ENCODE assay signal across 1 cellular context in genomic region chr20:3710703-3711417, GRCh38.
TF ChIP-seq lines count a peak whose summit lies in the region.

No MANE protein-coding gene starts in this region.

TF ChIP-seq in HepG2, 621 proteins besides CTCF, POLR2A, EP300 and RAD21 (continued from another document and continues in another):
- TF ChIP-seq REST (IDR thresholded peaks at IDR 0.05; ENCODE audit: borderline replicate concordance in 1 of 2, low read depth in 1 of 2, low read length in 2 of 2) (no peak), DPF2 (CRISPR knock-in tag; IDR thresholded peaks at IDR 0.05; ENCODE audit: borderline replicate concordance, low read depth) (no peak), RFXAP (CRISPR knock-in tag; IDR thresholded peaks at IDR 0.05; ENCODE audit: borderline replicate concordance) (peak; percentile 30; the same call in 1 of the 2 replicates), ZNF790 (CRISPR knock-in tag; IDR thresholded peaks at IDR 0.05; ENCODE audit: borderline replicate concordance) (no peak), PTBP1 (IDR thresholded peaks at IDR 0.05; ENCODE audit: low read depth, low read length, poor library complexity, severe bottlenecking) (peak; percentile 38), ATRX (CRISPR knock-in tag; IDR thresholded peaks at IDR 0.05; ENCODE audit: borderline replicate concordance) (no peak), ZNF629 (CRISPR knock-in tag; conservative IDR thresholded peaks at IDR 0.05) (no peak), ETV5 (CRISPR knock-in tag; IDR thresholded peaks at IDR 0.05; ENCODE audit: borderline replicate concordance) (no peak; the same call in 1 of the 2 replicates), ZNF350 (CRISPR knock-in tag; IDR thresholded peaks at IDR 0.05; ENCODE audit: borderline replicate concordance, low read depth) (0 out of 2 replicates have a peak, but pooled peaks have one; percentile 46), ZNF281 (CRISPR knock-in tag; IDR thresholded peaks at IDR 0.05; ENCODE audit: borderline replicate concordance) (peak; percentile 58; the same call in 1 of the 2 replicates), ZFYVE20 (CRISPR knock-in tag; IDR thresholded peaks at IDR 0.05; ENCODE audit: borderline replicate concordance, low read depth) (no peak), ZFP62 (CRISPR knock-in tag; IDR thresholded peaks at IDR 0.05) (no peak), SP1 (IDR thresholded peaks at IDR 0.05) (no peak), SP1 (CRISPR knock-in tag; IDR thresholded peaks at IDR 0.05) (peak; percentile 56; the same call in 1 of the 2 replicates), ZNF292 (CRISPR knock-in tag; IDR thresholded peaks at IDR 0.05; ENCODE audit: borderline replicate concordance, low read depth) (no peak), NFYC (CRISPR knock-in tag; IDR thresholded peaks at IDR 0.05) (no peak), THAP9 (CRISPR knock-in tag; IDR thresholded peaks at IDR 0.05; ENCODE audit: borderline replicate concordance) (no peak), ZNF446 (CRISPR knock-in tag; IDR thresholded peaks at IDR 0.05) (no peak), U2AF1 (optimal IDR thresholded peaks at IDR 0.05; ENCODE audit: low read depth, low read length) (no peak), ZNF678 (CRISPR knock-in tag; IDR thresholded peaks at IDR 0.05) (no peak), TRIM22 (IDR thresholded peaks at IDR 0.05) (no peak), SNAPC2 (CRISPR knock-in tag; IDR thresholded peaks at IDR 0.05) (no peak), CREM (IDR thresholded peaks at IDR 0.05) (no peak), CREM (CRISPR knock-in tag; IDR thresholded peaks at IDR 0.05) (no peak), ZNF234 (CRISPR knock-in tag; conservative IDR thresholded peaks at IDR 0.05) (no peak), TOPORS (CRISPR knock-in tag; IDR thresholded peaks at IDR 0.05) (no peak), CSRNP1 (CRISPR knock-in tag; IDR thresholded peaks at IDR 0.05) (no peak; the same call in 1 of the 2 replicates), KAT7 (CRISPR knock-in tag; IDR thresholded peaks at IDR 0.05; ENCODE audit: borderline replicate concordance) (no peak), PAX8 (CRISPR knock-in tag; IDR thresholded peaks at IDR 0.05; ENCODE audit: borderline replicate concordance) (no peak), MEIS2 (CRISPR knock-in tag; IDR thresholded peaks at IDR 0.05) (no peak), MEIS1 (CRISPR knock-in tag; IDR thresholded peaks at IDR 0.05; ENCODE audit: borderline replicate concordance) (no peak), ZNF839 (CRISPR knock-in tag; IDR thresholded peaks at IDR 0.05; ENCODE audit: borderline replicate concordance) (no peak), DNMT3B (CRISPR knock-in tag; conservative IDR thresholded peaks at IDR 0.05) (peak; percentile 66; the same call in 1 of the 2 replicates), BRD4 (CRISPR knock-in tag; IDR thresholded peaks at IDR 0.05) (no peak), ZSCAN31 (CRISPR knock-in tag; IDR thresholded peaks at IDR 0.05; ENCODE audit: low read depth) (no peak), ZNF850 (CRISPR knock-in tag; conservative IDR thresholded peaks at IDR 0.05) (no peak)
- TF ChIP-seq, protein P1, sequence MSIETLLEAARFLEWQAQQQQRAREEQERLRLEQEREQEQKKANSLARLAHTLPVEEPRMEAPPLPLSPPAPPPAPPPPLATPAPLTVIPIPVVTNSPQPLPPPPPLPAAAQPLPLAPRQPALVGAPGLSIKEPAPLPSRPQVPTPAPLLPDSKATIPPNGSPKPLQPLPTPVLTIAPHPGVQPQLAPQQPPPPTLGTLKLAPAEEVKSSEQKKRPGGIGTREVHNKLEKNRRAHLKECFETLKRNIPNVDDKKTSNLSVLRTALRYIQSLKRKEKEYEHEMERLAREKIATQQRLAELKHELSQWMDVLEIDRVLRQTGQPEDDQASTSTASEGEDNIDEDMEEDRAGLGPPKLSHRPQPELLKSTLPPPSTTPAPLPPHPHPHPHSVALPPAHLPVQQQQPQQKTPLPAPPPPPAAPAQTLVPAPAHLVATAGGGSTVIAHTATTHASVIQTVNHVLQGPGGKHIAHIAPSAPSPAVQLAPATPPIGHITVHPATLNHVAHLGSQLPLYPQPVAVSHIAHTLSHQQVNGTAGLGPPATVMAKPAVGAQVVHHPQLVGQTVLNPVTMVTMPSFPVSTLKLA (IDR thresholded peaks at IDR 0.05) = no peak
- TF ChIP-seq, protein P2, sequence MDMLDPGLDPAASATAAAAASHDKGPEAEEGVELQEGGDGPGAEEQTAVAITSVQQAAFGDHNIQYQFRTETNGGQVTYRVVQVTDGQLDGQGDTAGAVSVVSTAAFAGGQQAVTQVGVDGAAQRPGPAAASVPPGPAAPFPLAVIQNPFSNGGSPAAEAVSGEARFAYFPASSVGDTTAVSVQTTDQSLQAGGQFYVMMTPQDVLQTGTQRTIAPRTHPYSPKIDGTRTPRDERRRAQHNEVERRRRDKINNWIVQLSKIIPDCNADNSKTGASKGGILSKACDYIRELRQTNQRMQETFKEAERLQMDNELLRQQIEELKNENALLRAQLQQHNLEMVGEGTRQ (IDR thresholded peaks at IDR 0.05; ENCODE audit: low read depth, low read length) = no peak
- TF ChIP-seq, protein P2 (CRISPR knock-in tag; IDR thresholded peaks at IDR 0.05; ENCODE audit: borderline replicate concordance) = no peak
- TF ChIP-seq, protein P3, sequence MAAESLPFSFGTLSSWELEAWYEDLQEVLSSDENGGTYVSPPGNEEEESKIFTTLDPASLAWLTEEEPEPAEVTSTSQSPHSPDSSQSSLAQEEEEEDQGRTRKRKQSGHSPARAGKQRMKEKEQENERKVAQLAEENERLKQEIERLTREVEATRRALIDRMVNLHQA (CRISPR knock-in tag; IDR thresholded peaks at IDR 0.05) = no peak
